In the genomic region with DNA sequence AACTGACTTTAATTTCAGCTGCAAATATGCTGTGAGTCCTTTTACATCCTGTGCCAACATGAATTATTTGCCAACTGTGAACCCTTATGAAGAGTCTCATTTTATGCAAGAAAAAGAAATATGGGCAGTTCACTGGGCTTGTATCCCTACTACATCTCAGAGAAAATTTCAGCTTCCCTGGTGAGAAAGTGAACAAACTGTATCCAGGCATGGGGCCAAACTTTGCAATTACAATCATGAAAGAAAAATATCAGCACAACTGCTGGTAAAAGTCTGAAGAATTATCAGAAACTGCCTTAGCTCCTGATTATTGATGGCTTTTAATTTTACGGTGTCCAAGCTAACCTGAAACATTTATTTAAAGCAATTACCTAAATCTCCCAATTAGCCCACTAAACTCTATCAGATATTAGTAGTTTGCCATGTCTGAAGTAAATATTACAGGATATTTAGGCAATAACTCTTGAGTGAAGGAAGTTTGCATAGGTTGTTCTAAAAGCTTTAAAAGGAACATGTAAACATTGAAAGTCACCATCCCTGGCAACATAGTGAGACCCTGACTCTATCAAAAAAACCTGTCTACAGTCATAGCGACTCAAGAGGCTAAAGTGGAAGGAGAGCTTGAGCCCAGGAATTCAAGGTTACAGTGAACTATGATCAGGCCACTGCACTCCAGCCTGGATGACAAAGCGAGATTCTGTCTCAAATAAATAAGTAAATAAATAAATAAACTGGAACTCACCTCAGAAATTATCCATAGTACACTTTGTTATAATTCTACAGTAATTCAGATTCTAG, we compare ENCODE assay signal across 16 cellular contexts.
"Had no signal": no experiment of that assay in that cellular context is flagged by ENCODE, and none has a peak within 500 bp of the region (broad histone marks: within the 10 kb centered on the region; RNA-seq: fewer than 3 reads in every experiment).

No MANE protein-coding gene starts in this region.

- H3K27ac ChIP-seq: RWPE1 had no signal

- DNase-seq: KBM-7, MV-4-11, NCI-H1048, NCI-H1436, NCI-H187, NCI-H2029, NCI-H2081 treated with DMSO at 0.1 percent for 48 hours, NCI-H2171, NCI-H226, NCI-H524, NCI-H526 treated with DMSO at 0.1 percent for 48 hours, NCI-H748 treated with DMSO at 0.1 percent for 48 hours, SHP77 had no signal

- ATAC-seq: Panc1, SK-N-SH treated with all-trans-retinoic acid at 6 μM for 48 hours had no signal
